ENCODE assay signal across 8 cellular contexts in the genomic region with DNA sequence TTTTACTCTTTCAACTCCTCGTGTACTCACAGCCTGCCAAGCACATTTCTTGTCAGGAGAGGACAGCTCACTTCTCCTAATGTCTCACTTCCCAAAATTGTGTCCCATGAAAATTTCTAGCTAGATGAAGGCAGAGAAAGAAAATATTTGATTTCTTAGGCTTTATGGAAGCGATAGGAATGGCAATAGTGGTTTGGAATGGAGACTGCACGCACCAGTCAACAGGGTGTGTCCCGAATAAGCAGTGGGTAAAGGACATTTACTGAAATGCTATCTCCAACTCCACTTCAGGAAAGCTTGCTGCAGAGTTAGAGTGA. TPM values are rescaled to one million over a fixed set of nuclear protein-coding genes. Genes with fewer than 3 reads are reported as not detected.
A peak's percentile ranks its signal among the peaks of the same experiment; 100 is the strongest.
DNase-seq lines count a peak whose midpoint lies in the region; ATAC-seq, FAIRE-seq and TF ChIP-seq lines count a peak whose summit lies in the region.

No MANE protein-coding gene starts in this region.

- peak overlapping the region; percentile 56 to 79 for H3K9ac ChIP-seq in mucosa of rectum (ENCODE audit: low read depth in 1 of 2, low read length in 2 of 2)

- peak overlapping the region; percentile 75 for H3K4me3 ChIP-seq in HFF-Myc (replicated peaks; ENCODE audit: low read depth, low read length)
- peak overlapping the region; percentile 76 for H3K4me3 ChIP-seq in bronchial epithelial cell (ENCODE audit: low read depth, low read length)
- H3K4me3 ChIP-seq in mucosa of rectum (ENCODE audit: low read length in 2 of 2), result peak overlapping the region; percentile 89

- H3K36me3 ChIP-seq in bronchial epithelial cell (ENCODE audit: control insufficient read depth, insufficient read depth, low read length), result peaks cover 5% of the 10 kb centered on the region
- H3K36me3 ChIP-seq in mucosa of rectum (ENCODE audit: control insufficient read depth in 2 of 2, insufficient read depth in 2 of 2, low read length in 2 of 2), result peaks cover 23 to 25% of the 10 kb centered on the region in 2 donors

- TF ChIP-seq CTCF in 22Rv1 (IDR thresholded peaks at IDR 0.05) (no peak), HFF-Myc (IDR thresholded peaks at IDR 0.05; ENCODE audit: low read depth, low read length, missing control alignments) (no peak), bronchial epithelial cell (IDR thresholded peaks at IDR 0.05; ENCODE audit: insufficient read depth, low read length, severe bottlenecking) (no peak)

- H3K4me1 ChIP-seq in mucosa of rectum (ENCODE audit: control insufficient read depth in 2 of 2, insufficient read depth in 2 of 2, low read length in 2 of 2), result peaks cover 0 to 8% of the 10 kb centered on the region in 2 donors

- DNase-seq in HFF-Myc (ENCODE audit: extremely low read depth, low read depth), result no peak
- no peak for DNase-seq in bronchial epithelial cell (ENCODE audit: low read depth)
- DNase-seq in NCI-H524 treated with DMSO at 0.1 percent for 48 hours (lab: John Stamatoyannopoulos, UW), result no peak

- H3K9me3 ChIP-seq in mucosa of rectum (ENCODE audit: control insufficient read depth in 2 of 2, low read length in 2 of 2), result peaks cover 13 to 14% of the 10 kb centered on the region in 2 donors

- H3K27ac ChIP-seq in 22Rv1 (peak overlapping the region; percentile 23; the same call in 1 of the 2 replicates), mucosa of rectum (ENCODE audit: low read depth in 2 of 2, low read length in 2 of 2) (no peak overlapping the region)

- no peak for FAIRE-seq in bronchial epithelial cell (lab: Jason Lieb, UNC)

- ATAC-seq in HG02763 (IDR thresholded peaks at IDR 0.05; ENCODE audit: unreplicated experiment) (no peak), HG02642 (IDR thresholded peaks at IDR 0.05; ENCODE audit: poor library complexity, unreplicated experiment) (no peak), HG03469 (IDR thresholded peaks at IDR 0.05; ENCODE audit: unreplicated experiment) (no peak)

- H3K27me3 ChIP-seq in bronchial epithelial cell (ENCODE audit: control insufficient read depth, insufficient read depth, low read length) (no peaks in the 10 kb centered on the region), mucosa of rectum (ENCODE audit: control insufficient read depth in 2 of 2, insufficient read depth in 2 of 2, low read length in 2 of 2) (no peaks in the 10 kb centered on the region)

RNA-seq across cellular contexts. Expression of a gene that starts 0.3 kb away (rescaled TPM):
- total RNA-seq in bronchial epithelial cell, result 8.2 and 8.7 TPM in 2 replicates

RNA-seq across cellular contexts. Expression of a gene that starts 22.1 kb away (rescaled TPM):
- total RNA-seq in bronchial epithelial cell, result 3.9 and 4.0 TPM in 2 replicates

RNA-seq across cellular contexts. Expression of a gene that starts 27.0 kb away (rescaled TPM):
- total RNA-seq in bronchial epithelial cell, result 5.8 and 6.1 TPM in 2 replicates

RNA-seq across cellular contexts. Expression of a gene that starts 40.9 kb away (rescaled TPM):
- 8.6 and 9.7 TPM in 2 replicates for total RNA-seq in bronchial epithelial cell

RNA-seq across cellular contexts. Expression of a gene that starts 47.1 kb away (rescaled TPM):
- 2.3 and 2.4 TPM in 2 replicates for total RNA-seq in bronchial epithelial cell
